22 cellular contexts compared by ENCODE assay signal in genomic region chr13:113735750-113736149, GRCh38.
"Had no signal": no experiment of that assay in that cellular context is flagged by ENCODE, and none has a peak within 500 bp of the region (broad histone marks: within the 10 kb centered on the region; RNA-seq: fewer than 3 reads in every experiment).

No MANE protein-coding gene starts in this region.

- DNase-seq: activated CD4-positive, alpha-beta T cell treated with anti-CD3 and anti-CD28 coated beads for 4 hours; activated CD8-positive, alpha-beta memory T cell treated with anti-CD3 and anti-CD28 coated beads, Interleukin-2, amount 50 U/mL, for 4 hours; activated CD8-positive, alpha-beta T cell treated with anti-CD3 and anti-CD28 coated beads for 36 hours; activated effector memory CD4-positive, alpha-beta T cell treated with Interleukin-2 at 50 U/mL for 16 hours; activated naive CD4-positive, alpha-beta T cell treated with anti-CD3 and anti-CD28 coated beads for 36 hours; activated naive CD8-positive, alpha-beta T cell treated with anti-CD3 and anti-CD28 coated beads, Interleukin-2, amount 10 ng/mL, durations not matched to agents 7 days and 5 days; adrenal gland; anterior cingulate cortex; central memory CD4-positive, alpha-beta T cell; MG63; NCI-H1105 treated with DMSO at 0.1 percent for 48 hours; NCI-H1436 treated with DMSO at 0.1 percent for 48 hours; NCI-H187; NCI-H2081 treated with DMSO at 0.1 percent for 48 hours; NCI-H446; NCI-H524; SHP77 treated with DMSO at 0.1 percent for 48 hours had no signal

- ATAC-seq: activated CD4-positive, CD25-positive, alpha-beta regulatory T cell treated with anti-CD3 and anti-CD28 coated beads, Interleukin-2, amount 50 U/mL, for 24 hours; activated CD8-positive, alpha-beta T cell treated with anti-CD3 and anti-CD28 coated beads for 36 hours had no signal

- H3K9me3 Mint-ChIP-seq: activated CD8-positive, alpha-beta T cell treated with anti-CD3 and anti-CD28 coated beads for 36 hours; activated naive CD8-positive, alpha-beta T cell treated with anti-CD3 and anti-CD28 coated beads, Interleukin-2, amount 10 ng/mL, durations not matched to agents 7 days and 5 days; T-helper 1 cell treated with Interleukin-12 subunit alpha and Interleukin-12 subunit beta and Interleukin-4 antibody, amounts not matched to agents 30 μg/mL and 1 μg/mL, for 36 hours had no signal

- H3K27ac Mint-ChIP-seq: activated CD8-positive, alpha-beta T cell treated with anti-CD3 and anti-CD28 coated beads for 36 hours; activated naive CD4-positive, alpha-beta T cell treated with anti-CD3 and anti-CD28 coated beads for 36 hours; activated naive CD8-positive, alpha-beta T cell treated with anti-CD3 and anti-CD28 coated beads, Interleukin-2, amount 10 ng/mL, durations not matched to agents 7 days and 5 days; T-helper 1 cell treated with Interleukin-12 subunit alpha and Interleukin-12 subunit beta and Interleukin-4 antibody, amounts not matched to agents 30 μg/mL and 1 μg/mL, for 36 hours had no signal

- FAIRE-seq: bronchial epithelial cell had no signal

- H3K36me3 ChIP-seq: adrenal gland, MG63, Peyer's patch had no signal

- H3K9me3 ChIP-seq: adrenal gland, MG63, Peyer's patch had no signal

- H3K4me1 ChIP-seq: adrenal gland, Peyer's patch had no signal

- H3K27ac ChIP-seq: adrenal gland, Peyer's patch, RWPE1 had no signal

- H3K4me3 ChIP-seq: adrenal gland, MG63, Peyer's patch had no signal

- H3K4me3 Mint-ChIP-seq: activated CD8-positive, alpha-beta T cell treated with anti-CD3 and anti-CD28 coated beads for 36 hours; activated naive CD4-positive, alpha-beta T cell treated with anti-CD3 and anti-CD28 coated beads for 36 hours; activated naive CD8-positive, alpha-beta T cell treated with anti-CD3 and anti-CD28 coated beads, Interleukin-2, amount 10 ng/mL, durations not matched to agents 7 days and 5 days; T-helper 1 cell treated with Interleukin-12 subunit alpha and Interleukin-12 subunit beta and Interleukin-4 antibody, amounts not matched to agents 30 μg/mL and 1 μg/mL, for 36 hours had no signal
